In genomic region chr15:29040367-29040745, GRCh38 we compare ENCODE assay signal across 19 cellular contexts.
DNase-seq lines count a peak whose midpoint lies in the region; ATAC-seq, FAIRE-seq and TF ChIP-seq lines count a peak whose summit lies in the region.
"Had no signal": no experiment of that assay in that cellular context is flagged by ENCODE, and none has a peak within 500 bp of the region (broad histone marks: within the 10 kb centered on the region; RNA-seq: fewer than 3 reads in every experiment).

No MANE protein-coding gene starts in this region.

- no peak overlapping the region for H4K5ac ChIP-seq in H1 (ENCODE audit: insufficient read length, low read depth, low read length)

- TF ChIP-seq POLR2A in H1 (IDR thresholded peaks at IDR 0.05; ENCODE audit: control extremely low read depth in 1 of 2, low read depth in 2 of 2, low read length in 2 of 2): no peak

- no peak overlapping the region for H3K23ac ChIP-seq in H1 (ENCODE audit: insufficient read length)

- no peak overlapping the region for H3K18ac ChIP-seq in H1 (ENCODE audit: extremely low read depth, low read length)

- TF ChIP-seq CTCF in H1 (IDR thresholded peaks at IDR 0.05; ENCODE audit: control extremely low read depth in 1 of 3, insufficient read depth in 1 of 3, low read depth in 1 of 3, low read length in 3 of 3): no peak
- no peak for TF ChIP-seq CTCF in neural progenitor cell (IDR thresholded peaks at IDR 0.05)

- POLR2A ChIA-PET in H1 (lab: Charles Lee; ENCODE audit: partially characterized antibody): interaction anchor here (1.0 kb wide), 1 partner anchor 49 kb away, joined by 3 read pairs; no protein-coding TSS in a partner anchor

- no peak overlapping the region for H3K14ac ChIP-seq in H1 (ENCODE audit: insufficient read length)

- H4K8ac ChIP-seq in H1 (ENCODE audit: extremely low read depth, insufficient read depth, low read length): no peak overlapping the region

- no peak overlapping the region for H4K91ac ChIP-seq in H1 (replicated peaks; ENCODE audit: insufficient read length, low read length)

- H2BK12ac ChIP-seq in H1 (ENCODE audit: low read depth, low read length): no peak overlapping the region

- ATAC-seq in activated T-helper 17 cell treated with anti-CD3 and anti-CD28 coated beads, Interleukin-2, amount 50 U/mL, for 72 hours (replicated peaks): peak; percentile 40
- ATAC-seq in GM21717 (IDR thresholded peaks at IDR 0.05; ENCODE audit: unreplicated experiment): no peak
- ATAC-seq in stimulated activated naive B cell treated with anti-CD40 and anti-IgM and Interleukin-4, amounts not matched to agents 10 μg/mL and 1 μg/mL and 100 μg/mL, for 72 hours (replicated peaks): no peak

- H3K9me3 Mint-ChIP-seq in activated T-helper 17 cell treated with anti-CD3 and anti-CD28 coated beads, Interleukin-2, amount 50 U/mL, for 72 hours: no peaks in the 10 kb centered on the region
- peaks cover 5% of the 10 kb centered on the region for H3K9me3 Mint-ChIP-seq in neural progenitor cell
- H3K9me3 Mint-ChIP-seq in stimulated activated naive B cell treated with anti-CD40 and anti-IgM and Interleukin-4, amounts not matched to agents 10 μg/mL and 1 μg/mL and 100 μg/mL, for 72 hours: no peaks in the 10 kb centered on the region
- H3K9me3 Mint-ChIP-seq in activated naive CD4-positive, alpha-beta T cell treated with anti-CD3 and anti-CD28 coated beads for 36 hours: no peaks in the 10 kb centered on the region
- H3K9me3 Mint-ChIP-seq: activated CD4-positive, alpha-beta T cell treated with anti-CD3 and anti-CD28 coated beads, Interleukin-2, amount 10 ng/mL, durations not matched to agents 24 days and 14 days had no signal

- H3K4me2 ChIP-seq in H1 (ENCODE audit: insufficient read depth in 1 of 2, low read depth in 2 of 2, low read length in 2 of 2): no peak overlapping the region; a peak in 1 of 4 replicates
- H3K4me2 ChIP-seq in neural progenitor cell: peak overlapping the region; percentile 72

- H3K9me3 ChIP-seq in H1 (ENCODE audit: insufficient read depth in 2 of 2, low read depth in 1 of 2, low read length in 1 of 2) (no peaks in the 10 kb centered on the region), neural progenitor cell (ENCODE audit: low read depth) (no peaks in the 10 kb centered on the region)
- H3K9me3 ChIP-seq: vagina had no signal

- no peak overlapping the region for H3K4ac ChIP-seq in H1 (replicated peaks; ENCODE audit: insufficient read length, low read depth, low read length)

- no peaks in the 10 kb centered on the region for H3K23me2 ChIP-seq in H1 (ENCODE audit: low read depth, low read length)

- H3K36me3 ChIP-seq in H1 (ENCODE audit: control insufficient read depth in 2 of 4, insufficient read depth in 4 of 4, low read length in 3 of 4): no peaks in the 10 kb centered on the region
- H3K36me3 ChIP-seq in neural progenitor cell: no peaks in the 10 kb centered on the region
- H3K36me3 ChIP-seq: vagina had no signal

- peaks cover 0 to 8% (median 4%) of the 10 kb centered on the region in 4 experiments; a peak in 5 of 7 replicates for H3K4me1 ChIP-seq in H1 (replicated peaks in 1 of 4; ENCODE audit: control insufficient read depth in 3 of 4, insufficient read depth in 4 of 4, low read length in 3 of 4)
- H3K4me1 ChIP-seq in neural progenitor cell: peaks cover 19% of the 10 kb centered on the region
- H3K4me1 ChIP-seq: vagina had no signal

- peak; percentile 76 for DNase-seq in D341Med (ENCODE audit: low spot score)
- no peak for DNase-seq in H1 (ENCODE audit: low read depth in 1 of 2, low spot score in 2 of 2)
- DNase-seq in neural progenitor cell (ENCODE audit: low spot score): peak; percentile 81
- DNase-seq in stimulated activated naive B cell treated with anti-CD40 and anti-IgM and Interleukin-4, amounts not matched to agents 10 μg/mL and 1 μg/mL and 100 μg/mL, for 72 hours: no peak
- no peak for DNase-seq in DMS79 (lab: John Stamatoyannopoulos, UW)
- no peak for DNase-seq in activated naive CD4-positive, alpha-beta T cell treated with anti-CD3 and anti-CD28 coated beads for 36 hours
- DNase-seq: activated CD4-positive, alpha-beta T cell treated with anti-CD3 and anti-CD28 coated beads, Interleukin-2, amount 10 ng/mL, durations not matched to agents 24 days and 14 days; activated gamma-delta T cell; HCEC 1CT; NCI-H1694 treated with DMSO at 0.1 percent for 48 hours; NCI-H526; RPMI8226; stimulated activated CD4-positive, alpha-beta T cell treated with anti-CD3 and anti-CD28 coated beads, Interleukin-2, amount 100 ng/mL, for 24 hours had no signal

- no peak for TF ChIP-seq EP300 in H1 (IDR thresholded peaks at IDR 0.05; ENCODE audit: borderline replicate concordance in 1 of 2, low read depth in 2 of 2, low read length in 2 of 2)

- no peaks in the 10 kb centered on the region for H3K79me2 ChIP-seq in H1 (ENCODE audit: control insufficient read depth in 1 of 2, insufficient read depth in 2 of 2, low read length in 2 of 2)
- no peaks in the 10 kb centered on the region for H3K79me2 ChIP-seq in neural progenitor cell (ENCODE audit: low read depth)

- H3K56ac ChIP-seq in H1 (replicated peaks; ENCODE audit: insufficient read length, low read depth, low read length): no peak overlapping the region

- no peak for TF ChIP-seq RAD21 in H1 (IDR thresholded peaks at IDR 0.05 in 1 of 2, conservative IDR thresholded peaks at IDR 0.05 in 1 of 2; ENCODE audit: low read depth in 2 of 2, low read length in 2 of 2)

- WGBS in H1 (ENCODE audit: extremely low coverage in 1 of 2, insufficient coverage in 1 of 2, insufficient read length in 1 of 2, insufficient replicate concordance in 2 of 2, low coverage in 1 of 2, low lambda C conversion rate in 2 of 2, missing lambda C conversion rate in 1 of 2), 2 experiments: 72% methylated on average over 8 of the region's 8 CpGs; no CpG with 5 or more reads in 1 of the 2 experiments

- H2AFZ ChIP-seq in H1 (ENCODE audit: low read length) (no peak overlapping the region), neural progenitor cell (replicated peaks) (peak overlapping the region; percentile 7)

- no peaks in the 10 kb centered on the region for H3K27me3 Mint-ChIP-seq in activated T-helper 17 cell treated with anti-CD3 and anti-CD28 coated beads, Interleukin-2, amount 50 U/mL, for 72 hours
- H3K27me3 Mint-ChIP-seq in neural progenitor cell (ENCODE audit: insufficient read depth, low read depth): peaks cover 2% of the 10 kb centered on the region
- no peaks in the 10 kb centered on the region for H3K27me3 Mint-ChIP-seq in stimulated activated naive B cell treated with anti-CD40 and anti-IgM and Interleukin-4, amounts not matched to agents 10 μg/mL and 1 μg/mL and 100 μg/mL, for 72 hours
- no peaks in the 10 kb centered on the region for H3K27me3 Mint-ChIP-seq in activated naive CD4-positive, alpha-beta T cell treated with anti-CD3 and anti-CD28 coated beads for 36 hours (ENCODE audit: low read depth)

- no peak overlapping the region for H3K27ac ChIP-seq in H1 (ENCODE audit: low read depth, low read length)
- peak overlapping the region; percentile 90 for H3K27ac ChIP-seq in neural progenitor cell
- H3K27ac ChIP-seq: C4-2B, vagina had no signal

- peak overlapping the region; percentile 69 for H3K4me3 Mint-ChIP-seq in activated T-helper 17 cell treated with anti-CD3 and anti-CD28 coated beads, Interleukin-2, amount 50 U/mL, for 72 hours
- H3K4me3 Mint-ChIP-seq in neural progenitor cell: peak overlapping the region; percentile 23
- H3K4me3 Mint-ChIP-seq in stimulated activated naive B cell treated with anti-CD40 and anti-IgM and Interleukin-4, amounts not matched to agents 10 μg/mL and 1 μg/mL and 100 μg/mL, for 72 hours: no peak overlapping the region
- no peak overlapping the region for H3K4me3 Mint-ChIP-seq in activated naive CD4-positive, alpha-beta T cell treated with anti-CD3 and anti-CD28 coated beads for 36 hours
- H3K4me3 Mint-ChIP-seq: activated CD4-positive, alpha-beta T cell treated with anti-CD3 and anti-CD28 coated beads, Interleukin-2, amount 10 ng/mL, durations not matched to agents 24 days and 14 days had no signal

- peak; percentile 45 for FAIRE-seq in H1 (lab: Jason Lieb, UNC)
- FAIRE-seq: colon, G401.6 had no signal

- H2BK5ac ChIP-seq in H1 (ENCODE audit: low read depth, low read length): no peak overlapping the region

- CTCF ChIA-PET in H1 (lab: Charles Lee; ENCODE audit: partially characterized antibody): interaction anchor here (0.6 to 2.2 kb wide), 3 partner anchors 49 to 412 kb away, joined by 5 to 10 read pairs (median 8); no protein-coding TSS in a partner anchor
- CTCF ChIA-PET in activated naive CD4-positive, alpha-beta T cell treated with anti-CD3 and anti-CD28 coated beads for 36 hours (lab: Charles Lee): interaction anchor here (1.1 to 1.7 kb wide), 3 partner anchors 47 to 65 kb away, joined by 3 read pairs; no protein-coding TSS in a partner anchor

- H2BK20ac ChIP-seq in H1 (ENCODE audit: low read length): no peak overlapping the region

- H2BK15ac ChIP-seq in H1 (ENCODE audit: low read length): no peak overlapping the region

- no peaks in the 10 kb centered on the region for H3K36me3 Mint-ChIP-seq in activated T-helper 17 cell treated with anti-CD3 and anti-CD28 coated beads, Interleukin-2, amount 50 U/mL, for 72 hours (ENCODE audit: low read depth)
- no peaks in the 10 kb centered on the region for H3K36me3 Mint-ChIP-seq in neural progenitor cell
- no peaks in the 10 kb centered on the region for H3K36me3 Mint-ChIP-seq in stimulated activated naive B cell treated with anti-CD40 and anti-IgM and Interleukin-4, amounts not matched to agents 10 μg/mL and 1 μg/mL and 100 μg/mL, for 72 hours
- peaks cover 1% of the 10 kb centered on the region for H3K36me3 Mint-ChIP-seq in activated naive CD4-positive, alpha-beta T cell treated with anti-CD3 and anti-CD28 coated beads for 36 hours (ENCODE audit: low read depth)

- H3K27me3 ChIP-seq in H1 (replicated peaks in 1 of 4; ENCODE audit: control insufficient read depth in 3 of 4, extremely low read depth in 1 of 4, insufficient read depth in 3 of 4, low read length in 3 of 4): no peaks in the 10 kb centered on the region
- no peaks in the 10 kb centered on the region for H3K27me3 ChIP-seq in neural progenitor cell
- H3K27me3 ChIP-seq: vagina had no signal

- H3K27ac Mint-ChIP-seq in activated T-helper 17 cell treated with anti-CD3 and anti-CD28 coated beads, Interleukin-2, amount 50 U/mL, for 72 hours: peak overlapping the region; percentile 82
- peak overlapping the region; percentile 72 for H3K27ac Mint-ChIP-seq in neural progenitor cell
- no peak overlapping the region for H3K27ac Mint-ChIP-seq in stimulated activated naive B cell treated with anti-CD40 and anti-IgM and Interleukin-4, amounts not matched to agents 10 μg/mL and 1 μg/mL and 100 μg/mL, for 72 hours
- no peak overlapping the region for H3K27ac Mint-ChIP-seq in activated naive CD4-positive, alpha-beta T cell treated with anti-CD3 and anti-CD28 coated beads for 36 hours
- H3K27ac Mint-ChIP-seq: activated CD4-positive, alpha-beta T cell treated with anti-CD3 and anti-CD28 coated beads, Interleukin-2, amount 10 ng/mL, durations not matched to agents 24 days and 14 days had no signal

- H3K9ac ChIP-seq in H1 (replicated peaks in 1 of 4; ENCODE audit: extremely low read depth in 1 of 4, low read depth in 3 of 4, low read length in 3 of 4): no peak overlapping the region
- H3K9ac ChIP-seq in neural progenitor cell: no peak overlapping the region

- no peak overlapping the region for H2BK120ac ChIP-seq in H1 (replicated peaks; ENCODE audit: low read depth, low read length)

- H3K79me1 ChIP-seq in H1 (ENCODE audit: low read depth, low read length): no peaks in the 10 kb centered on the region

- H4K20me1 ChIP-seq in H1 (replicated peaks in 1 of 2; ENCODE audit: control insufficient read depth in 1 of 2, insufficient read depth in 2 of 2, low read length in 2 of 2) (no peaks in the 10 kb centered on the region), neural progenitor cell (ENCODE audit: low read depth) (no peaks in the 10 kb centered on the region)

- H3K4me3 ChIP-seq in H1 (ENCODE audit: extremely low read depth in 1 of 4, insufficient read depth in 2 of 4, low read depth in 3 of 4, low read length in 4 of 4): no peak overlapping the region
- peak overlapping the region; percentile 28 for H3K4me3 ChIP-seq in neural progenitor cell
- H3K4me3 ChIP-seq: vagina had no signal

- H2AK5ac ChIP-seq in H1 (ENCODE audit: low read depth, low read length): no peak overlapping the region

- intact Hi-C loops in activated naive CD4-positive, alpha-beta T cell treated with anti-CD3 and anti-CD28 coated beads for 36 hours (cut with micrococcal nuclease): loop anchor here (10.0 kb wide), 1 partner anchor 224 kb away; the partner anchor contains the start of gene NSMCE3

- H3F3A ChIP-seq in neural progenitor cell (ENCODE audit: low read depth): peaks cover 21% of the 10 kb centered on the region

- H3K4me1 Mint-ChIP-seq in activated T-helper 17 cell treated with anti-CD3 and anti-CD28 coated beads, Interleukin-2, amount 50 U/mL, for 72 hours: peaks cover 18% of the 10 kb centered on the region
- peaks cover 45% of the 10 kb centered on the region for H3K4me1 Mint-ChIP-seq in neural progenitor cell
- no peaks in the 10 kb centered on the region for H3K4me1 Mint-ChIP-seq in stimulated activated naive B cell treated with anti-CD40 and anti-IgM and Interleukin-4, amounts not matched to agents 10 μg/mL and 1 μg/mL and 100 μg/mL, for 72 hours
- H3K4me1 Mint-ChIP-seq in activated naive CD4-positive, alpha-beta T cell treated with anti-CD3 and anti-CD28 coated beads for 36 hours (ENCODE audit: low read depth): peaks cover 63% of the 10 kb centered on the region

Comparison
In these comparisons a context has a peak if more than half of its experiments do, and no peak if none do; other contexts are left out.
1. DNase-seq: peak in D341Med (single experiment) and neural progenitor cell (single experiment); none in H1 (0 of 2), stimulated activated naive B cell treated with anti-CD40 and anti-IgM and Interleukin-4, amounts not matched to agents 10 μg/mL and 1 μg/mL and 100 μg/mL, for 72 hours (single experiment), DMS79 (single experiment) and activated naive CD4-positive, alpha-beta T cell treated with anti-CD3 and anti-CD28 coated beads for 36 hours (single experiment).
2. H3K27ac Mint-ChIP-seq: peak in activated T-helper 17 cell treated with anti-CD3 and anti-CD28 coated beads, Interleukin-2, amount 50 U/mL, for 72 hours (single experiment) and neural progenitor cell (single experiment); none in stimulated activated naive B cell treated with anti-CD40 and anti-IgM and Interleukin-4, amounts not matched to agents 10 μg/mL and 1 μg/mL and 100 μg/mL, for 72 hours (single experiment) and activated naive CD4-positive, alpha-beta T cell treated with anti-CD3 and anti-CD28 coated beads for 36 hours (single experiment).
3. H3K4me3 Mint-ChIP-seq: peak in activated T-helper 17 cell treated with anti-CD3 and anti-CD28 coated beads, Interleukin-2, amount 50 U/mL, for 72 hours (single experiment) and neural progenitor cell (single experiment); none in stimulated activated naive B cell treated with anti-CD40 and anti-IgM and Interleukin-4, amounts not matched to agents 10 μg/mL and 1 μg/mL and 100 μg/mL, for 72 hours (0 of 2) and activated naive CD4-positive, alpha-beta T cell treated with anti-CD3 and anti-CD28 coated beads for 36 hours (single experiment).